In genomic region chr9:95097279-95097678, GRCh38 we compare ENCODE assay signal across 15 cellular contexts.
DNase-seq lines count a peak whose midpoint lies in the region; ATAC-seq and TF ChIP-seq lines count a peak whose summit lies in the region.
"Had no signal": no experiment of that assay in that cellular context is flagged by ENCODE, and none has a peak within 500 bp of the region (broad histone marks: within the 10 kb centered on the region; RNA-seq: fewer than 3 reads in every experiment).

No MANE protein-coding gene starts in this region.

- H3K27me3 Mint-ChIP-seq in nephron (ENCODE audit: low read depth): no peaks in the 10 kb centered on the region
- no peaks in the 10 kb centered on the region for H3K27me3 Mint-ChIP-seq in stimulated activated naive B cell treated with anti-CD40 and anti-IgM and Interleukin-4, amounts not matched to agents 10 μg/mL and 1 μg/mL and 100 μg/mL, for 72 hours
- H3K27me3 Mint-ChIP-seq: CD4-positive, CD25-positive, alpha-beta regulatory T cell had no signal

- H3K4me3 ChIP-seq in ascending aorta (no peak overlapping the region), sigmoid colon (no peak overlapping the region), tibial artery (no peak overlapping the region)

- no peak for TF ChIP-seq EP300 in sigmoid colon (IDR thresholded peaks at IDR 0.05)

- peaks cover 64% of the 10 kb centered on the region for H3K4me1 Mint-ChIP-seq in nephron
- no peaks in the 10 kb centered on the region for H3K4me1 Mint-ChIP-seq in stimulated activated naive B cell treated with anti-CD40 and anti-IgM and Interleukin-4, amounts not matched to agents 10 μg/mL and 1 μg/mL and 100 μg/mL, for 72 hours

- H3K36me3 ChIP-seq in ascending aorta (peaks cover 3 to 33% of the 10 kb centered on the region in 2 donors), sigmoid colon (peaks cover 0 to 25% (median 0%) of the 10 kb centered on the region in 4 donors), tibial artery (peaks cover 5 to 26% (median 12%) of the 10 kb centered on the region in 3 donors)

- H3K36me3 Mint-ChIP-seq in nephron (ENCODE audit: low read depth): peaks cover 46% of the 10 kb centered on the region
- H3K36me3 Mint-ChIP-seq in stimulated activated naive B cell treated with anti-CD40 and anti-IgM and Interleukin-4, amounts not matched to agents 10 μg/mL and 1 μg/mL and 100 μg/mL, for 72 hours: peaks cover 15 to 24% of the 10 kb centered on the region in 2 donors
- H3K36me3 Mint-ChIP-seq: CD4-positive, CD25-positive, alpha-beta regulatory T cell had no signal

- H3K27me3 ChIP-seq in ascending aorta (no peaks in the 10 kb centered on the region), sigmoid colon (no peaks in the 10 kb centered on the region), tibial artery (no peaks in the 10 kb centered on the region)

- peak overlapping the region; percentile 61 to 93 (median 91) for H3K27ac Mint-ChIP-seq in nephron
- no peak overlapping the region for H3K27ac Mint-ChIP-seq in stimulated activated naive B cell treated with anti-CD40 and anti-IgM and Interleukin-4, amounts not matched to agents 10 μg/mL and 1 μg/mL and 100 μg/mL, for 72 hours
- H3K27ac Mint-ChIP-seq: CD4-positive, CD25-positive, alpha-beta regulatory T cell had no signal

- H3K9me3 Mint-ChIP-seq in nephron: no peaks in the 10 kb centered on the region
- H3K9me3 Mint-ChIP-seq in stimulated activated naive B cell treated with anti-CD40 and anti-IgM and Interleukin-4, amounts not matched to agents 10 μg/mL and 1 μg/mL and 100 μg/mL, for 72 hours: no peaks in the 10 kb centered on the region
- H3K9me3 Mint-ChIP-seq: CD4-positive, CD25-positive, alpha-beta regulatory T cell had no signal

- H3K9me3 ChIP-seq in ascending aorta (no peaks in the 10 kb centered on the region), sigmoid colon (no peaks in the 10 kb centered on the region), tibial artery (no peaks in the 10 kb centered on the region)

- no peak for TF ChIP-seq POLR2A in sigmoid colon (IDR thresholded peaks at IDR 0.05)

- no peak for DNase-seq in ascending aorta (ENCODE audit: low spot score in 2 of 2)
- DNase-seq in sigmoid colon: no peak
- no peak for DNase-seq in tibial artery
- DNase-seq in GOT3 (lab: John Stamatoyannopoulos, UW): no peak
- no peak for DNase-seq in stimulated activated naive B cell treated with anti-CD40 and anti-IgM and Interleukin-4, amounts not matched to agents 10 μg/mL and 1 μg/mL and 100 μg/mL, for 72 hours
- no peak for DNase-seq in Ammon's horn (ENCODE audit: low spot score)
- DNase-seq: CD4-positive, CD25-positive, alpha-beta regulatory T cell; DMS79; Karpas-422; MV-4-11; NCI-H187; NCI-H510A; NCI-H748 treated with DMSO at 0.1 percent for 48 hours; NK-92 treated with Interleukin-12 subunit alpha and Interleukin-12 subunit beta, amount 100 ng/mL, for 24 hours had no signal

- H3K4me1 ChIP-seq in ascending aorta (peaks cover 17 to 66% of the 10 kb centered on the region in 2 donors), sigmoid colon (peaks cover 2 to 79% (median 62%) of the 10 kb centered on the region in 4 donors), tibial artery (peaks cover 5 to 97% (median 35%) of the 10 kb centered on the region in 4 donors)

- intact Hi-C loops in ascending aorta (cut with DNase I) (no loop called here), sigmoid colon (cut with DNase I) (no loop called here), tibial artery (cut with DNase I; ENCODE audit: low total_unique reads) (no loop called here)

- peak overlapping the region; percentile 20 to 95 for H3K27ac ChIP-seq in ascending aorta
- H3K27ac ChIP-seq in sigmoid colon: peak overlapping the region in 3 of 4 donors; percentile 12 to 33 (median 28)
- H3K27ac ChIP-seq in tibial artery: peak overlapping the region; percentile 8 to 93

- no peak overlapping the region for H3K4me3 Mint-ChIP-seq in nephron
- H3K4me3 Mint-ChIP-seq in stimulated activated naive B cell treated with anti-CD40 and anti-IgM and Interleukin-4, amounts not matched to agents 10 μg/mL and 1 μg/mL and 100 μg/mL, for 72 hours: no peak overlapping the region

- ATAC-seq in stimulated activated naive B cell treated with anti-CD40 and anti-IgM and Interleukin-4, amounts not matched to agents 10 μg/mL and 1 μg/mL and 100 μg/mL, for 72 hours (replicated peaks): no peak

- WGBS in sigmoid colon, 2 donors: 89 to 93% methylated on average over 7 of the region's 7 CpGs

- TF ChIP-seq CTCF in ascending aorta (IDR thresholded peaks at IDR 0.05): no peak
- TF ChIP-seq CTCF in nephron (IDR thresholded peaks at IDR 0.05; ENCODE audit: unreplicated experiment in 3 of 3): no peak
- no peak for TF ChIP-seq CTCF in sigmoid colon (IDR thresholded peaks at IDR 0.05)
- no peak for TF ChIP-seq CTCF in tibial artery (IDR thresholded peaks at IDR 0.05)
